Comparison of ENCODE assay signal across 9 cellular contexts in the genomic region with DNA sequence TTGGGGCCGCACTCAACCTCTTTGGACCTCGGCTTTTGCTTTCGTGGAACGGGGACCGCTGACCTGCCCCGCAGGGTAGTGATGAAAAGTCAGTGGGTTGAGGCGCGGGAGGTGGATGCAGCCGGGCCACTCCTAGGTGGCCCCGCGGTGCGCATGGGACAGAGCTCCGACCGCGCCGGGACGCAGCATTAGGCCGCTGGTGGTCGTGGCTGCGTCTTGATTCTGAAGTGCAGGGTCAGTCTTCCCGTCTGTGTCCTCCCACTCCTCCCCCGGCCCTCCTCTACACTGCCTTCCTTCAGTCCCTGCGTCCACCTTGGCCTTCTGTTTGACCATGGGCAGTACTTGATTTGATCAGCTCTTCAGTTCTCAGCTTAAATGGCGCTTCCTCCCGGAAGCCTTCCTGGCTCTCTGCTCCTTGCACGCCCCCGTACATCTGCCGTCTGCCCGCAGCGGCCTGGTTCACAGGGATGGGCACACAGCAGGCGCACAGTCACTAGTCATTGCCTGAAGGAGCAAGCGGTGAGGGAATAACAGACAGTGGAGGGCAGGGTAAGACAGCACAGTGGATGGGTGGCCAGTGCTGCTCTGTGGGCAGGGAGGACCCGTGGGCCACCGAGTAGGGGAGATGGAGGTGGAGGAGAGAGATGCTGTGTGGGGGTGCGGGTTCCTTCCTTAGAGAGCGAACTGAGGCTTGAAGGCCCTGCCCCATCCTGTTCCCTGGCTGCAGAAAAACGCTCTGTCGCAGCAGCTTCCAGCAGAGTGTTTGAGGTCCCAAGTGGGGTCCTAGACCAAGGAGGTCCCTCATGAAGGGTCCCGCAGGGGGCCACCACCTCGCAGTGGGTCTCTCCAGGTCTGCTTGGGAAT. TPM values are rescaled to one million over a fixed set of nuclear protein-coding genes. Genes with fewer than 3 reads are reported as not detected.
DNase-seq lines count a peak whose midpoint lies in the region; ATAC-seq and TF ChIP-seq lines count a peak whose summit lies in the region.
"Had no signal": no experiment of that assay in that cellular context is flagged by ENCODE, and none has a peak within 500 bp of the region (broad histone marks: within the 10 kb centered on the region; RNA-seq: fewer than 3 reads in every experiment).

No MANE protein-coding gene starts in this region.

- H3K27ac ChIP-seq in SK-N-SH (ENCODE audit: low read depth in 2 of 2, low read length in 1 of 2) (peak overlapping the region in 1 of 2 experiments; percentile 11; a peak in 1 of 4 replicates), cingulate gyrus (ENCODE audit: low read depth, low read length) (peak overlapping the region; percentile 79), lung (ENCODE audit: low read depth in 1 of 2, low read length in 1 of 2) (peak overlapping the region in 1 of 2 donors; percentile 69), suprapubic skin (peak overlapping the region; percentile 71)
- H3K27ac ChIP-seq: 22Rv1 had no signal

- no peaks in the 10 kb centered on the region for H4K20me1 ChIP-seq in SK-N-SH (ENCODE audit: insufficient read depth)

- TF ChIP-seq CTCF in SK-N-SH (IDR thresholded peaks at IDR 0.05): no peak
- TF ChIP-seq CTCF in lung (IDR thresholded peaks at IDR 0.05; ENCODE audit: control extremely low read depth, extremely low read depth): no peak
- TF ChIP-seq CTCF in suprapubic skin (IDR thresholded peaks at IDR 0.05): no peak

- peak; percentile 4; the same call in 1 of the 2 replicates for TF ChIP-seq RAD21 in SK-N-SH (IDR thresholded peaks at IDR 0.05; ENCODE audit: low read length)

- H3K9me3 ChIP-seq in SK-N-SH (no peaks in the 10 kb centered on the region), lung (ENCODE audit: control insufficient read depth in 2 of 2, insufficient read depth in 1 of 2, low read length in 1 of 2) (no peaks in the 10 kb centered on the region), suprapubic skin (no peaks in the 10 kb centered on the region)

- peak overlapping the region; percentile 50 for H3K9ac ChIP-seq in SK-N-SH

- peaks cover 0 to 14% of the 10 kb centered on the region in 2 experiments; a peak in 1 of 4 replicates for H3K4me1 ChIP-seq in SK-N-SH (ENCODE audit: control insufficient read depth in 1 of 2, insufficient read depth in 2 of 2, low read depth in 1 of 2, low read length in 1 of 2)
- H3K4me1 ChIP-seq in lung (ENCODE audit: control insufficient read depth in 2 of 2, insufficient read depth in 2 of 2, low read length in 2 of 2): peaks cover 0 to 6% of the 10 kb centered on the region in 2 donors
- peaks cover 26% of the 10 kb centered on the region for H3K4me1 ChIP-seq in suprapubic skin

- peak; percentile 75 for DNase-seq in DMS53 (lab: John Stamatoyannopoulos, UW)
- no peak for DNase-seq in DMS53 treated with DMSO at 0.1 percent for 48 hours (lab: John Stamatoyannopoulos, UW; ENCODE audit: unreplicated experiment)
- DNase-seq in SK-N-SH: peak; percentile 55
- no peak for DNase-seq in lung (ENCODE audit: low spot score)
- no peak for DNase-seq in suprapubic skin (ENCODE audit: low spot score in 2 of 2)
- no peak for DNase-seq in SKM-1 (lab: John Stamatoyannopoulos, UW; ENCODE audit: unreplicated experiment)
- no peak for DNase-seq in middle frontal gyrus (ENCODE audit: extremely low spot score, low spot score)

- no peak for ATAC-seq in lung (ENCODE audit: insufficient read depth, low FRiP score)

- peak overlapping the region; percentile 92 for H3K4me2 ChIP-seq in SK-N-SH

- no peak for TF ChIP-seq POLR2A in suprapubic skin (IDR thresholded peaks at IDR 0.05)

- CTCF ChIA-PET in SK-N-SH (lab: Yijun Ruan, JAX): interaction anchor here (1.0 kb wide), 1 partner anchor 16 kb away, joined by 3 read pairs; no protein-coding TSS in a partner anchor

- WGBS in SK-N-SH (ENCODE audit: low lambda C conversion rate): 42% methylated on average over 18 of the region's 40 CpGs
- 10 to 15% methylated on average over 40 of the region's 40 CpGs for WGBS in lung, 2 donors
- WGBS in suprapubic skin: 26% methylated on average over 37 of the region's 40 CpGs

- H3K4me3 ChIP-seq in SK-N-SH (ENCODE audit: low read depth in 2 of 2, low read length in 1 of 2) (peak overlapping the region; percentile 64 to 81), lung (peak overlapping the region; percentile 61), suprapubic skin (peak overlapping the region; percentile 76)

- H3K36me3 ChIP-seq in SK-N-SH (replicated peaks in 1 of 2; ENCODE audit: control insufficient read depth in 1 of 2, insufficient read depth in 2 of 2, low read length in 1 of 2): no peaks in the 10 kb centered on the region
- no peaks in the 10 kb centered on the region for H3K36me3 ChIP-seq in lung (ENCODE audit: control insufficient read depth in 2 of 2, insufficient read depth in 2 of 2, low read length in 2 of 2)
- no peaks in the 10 kb centered on the region for H3K36me3 ChIP-seq in suprapubic skin

- POLR2A ChIA-PET in SK-N-SH (lab: Yijun Ruan, JAX): interaction anchor here (1.4 kb wide), 1 partner anchor 10 kb away, joined by 5 read pairs; no protein-coding TSS in a partner anchor

- peak overlapping the region; percentile 98 for H2AFZ ChIP-seq in SK-N-SH (ENCODE audit: low read depth)

- no peaks in the 10 kb centered on the region for H3K9me2 ChIP-seq in SK-N-SH

- H3K27me3 ChIP-seq in SK-N-SH (ENCODE audit: insufficient read depth): no peaks in the 10 kb centered on the region
- no peaks in the 10 kb centered on the region for H3K27me3 ChIP-seq in lung (ENCODE audit: control insufficient read depth, insufficient read depth)
- no peaks in the 10 kb centered on the region for H3K27me3 ChIP-seq in suprapubic skin

- H3F3A ChIP-seq in SK-N-SH (replicated peaks; ENCODE audit: insufficient read depth): peaks cover 18% of the 10 kb centered on the region

- no peaks in the 10 kb centered on the region for H3K79me2 ChIP-seq in SK-N-SH (ENCODE audit: insufficient read depth)

- TF ChIP-seq EP300 in SK-N-SH (IDR thresholded peaks at IDR 0.05; ENCODE audit: borderline replicate concordance in 1 of 2, low read depth in 1 of 2, low read length in 1 of 2) (no peak), suprapubic skin (IDR thresholded peaks at IDR 0.05) (no peak)

TF ChIP-seq in SK-N-SH, 30 proteins besides CTCF, POLR2A, EP300 and RAD21 (continues in another document):
- TF ChIP-seq, protein P1, sequence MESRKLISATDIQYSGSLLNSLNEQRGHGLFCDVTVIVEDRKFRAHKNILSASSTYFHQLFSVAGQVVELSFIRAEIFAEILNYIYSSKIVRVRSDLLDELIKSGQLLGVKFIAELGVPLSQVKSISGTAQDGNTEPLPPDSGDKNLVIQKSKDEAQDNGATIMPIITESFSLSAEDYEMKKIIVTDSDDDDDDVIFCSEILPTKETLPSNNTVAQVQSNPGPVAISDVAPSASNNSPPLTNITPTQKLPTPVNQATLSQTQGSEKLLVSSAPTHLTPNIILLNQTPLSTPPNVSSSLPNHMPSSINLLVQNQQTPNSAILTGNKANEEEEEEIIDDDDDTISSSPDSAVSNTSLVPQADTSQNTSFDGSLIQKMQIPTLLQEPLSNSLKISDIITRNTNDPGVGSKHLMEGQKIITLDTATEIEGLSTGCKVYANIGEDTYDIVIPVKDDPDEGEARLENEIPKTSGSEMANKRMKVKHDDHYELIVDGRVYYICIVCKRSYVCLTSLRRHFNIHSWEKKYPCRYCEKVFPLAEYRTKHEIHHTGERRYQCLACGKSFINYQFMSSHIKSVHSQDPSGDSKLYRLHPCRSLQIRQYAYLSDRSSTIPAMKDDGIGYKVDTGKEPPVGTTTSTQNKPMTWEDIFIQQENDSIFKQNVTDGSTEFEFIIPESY (IDR thresholded peaks at IDR 0.05; ENCODE audit: borderline replicate concordance, low read depth): no peak
- TF ChIP-seq, protein P2, sequence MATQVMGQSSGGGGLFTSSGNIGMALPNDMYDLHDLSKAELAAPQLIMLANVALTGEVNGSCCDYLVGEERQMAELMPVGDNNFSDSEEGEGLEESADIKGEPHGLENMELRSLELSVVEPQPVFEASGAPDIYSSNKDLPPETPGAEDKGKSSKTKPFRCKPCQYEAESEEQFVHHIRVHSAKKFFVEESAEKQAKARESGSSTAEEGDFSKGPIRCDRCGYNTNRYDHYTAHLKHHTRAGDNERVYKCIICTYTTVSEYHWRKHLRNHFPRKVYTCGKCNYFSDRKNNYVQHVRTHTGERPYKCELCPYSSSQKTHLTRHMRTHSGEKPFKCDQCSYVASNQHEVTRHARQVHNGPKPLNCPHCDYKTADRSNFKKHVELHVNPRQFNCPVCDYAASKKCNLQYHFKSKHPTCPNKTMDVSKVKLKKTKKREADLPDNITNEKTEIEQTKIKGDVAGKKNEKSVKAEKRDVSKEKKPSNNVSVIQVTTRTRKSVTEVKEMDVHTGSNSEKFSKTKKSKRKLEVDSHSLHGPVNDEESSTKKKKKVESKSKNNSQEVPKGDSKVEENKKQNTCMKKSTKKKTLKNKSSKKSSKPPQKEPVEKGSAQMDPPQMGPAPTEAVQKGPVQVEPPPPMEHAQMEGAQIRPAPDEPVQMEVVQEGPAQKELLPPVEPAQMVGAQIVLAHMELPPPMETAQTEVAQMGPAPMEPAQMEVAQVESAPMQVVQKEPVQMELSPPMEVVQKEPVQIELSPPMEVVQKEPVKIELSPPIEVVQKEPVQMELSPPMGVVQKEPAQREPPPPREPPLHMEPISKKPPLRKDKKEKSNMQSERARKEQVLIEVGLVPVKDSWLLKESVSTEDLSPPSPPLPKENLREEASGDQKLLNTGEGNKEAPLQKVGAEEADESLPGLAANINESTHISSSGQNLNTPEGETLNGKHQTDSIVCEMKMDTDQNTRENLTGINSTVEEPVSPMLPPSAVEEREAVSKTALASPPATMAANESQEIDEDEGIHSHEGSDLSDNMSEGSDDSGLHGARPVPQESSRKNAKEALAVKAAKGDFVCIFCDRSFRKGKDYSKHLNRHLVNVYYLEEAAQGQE (IDR thresholded peaks at IDR 0.05; ENCODE audit: low read depth, low read length): no peak
- TF ChIP-seq YY1 (IDR thresholded peaks at IDR 0.05; ENCODE audit: low read depth) (no peak), POLR2AphosphoS5 (IDR thresholded peaks at IDR 0.05; ENCODE audit: low read depth, low read length) (no peak)

RNA-seq across cellular contexts. Expression of a gene that starts 0.7 kb away (rescaled TPM):
- polyA plus RNA-seq in SK-N-SH (2012; rRNA removed) (4.1 and 4.9 TPM in 2 replicates), lung (100 to 1,000 TPM in 1 of 2 donors, 10 to 100 TPM in 1; 29.0 to 153 TPM)
- polyA plus RNA-seq in SK-N-SH (2012; cell fraction: cytosol; rRNA removed): 2.2 and 3.0 TPM in 2 replicates
- polyA plus RNA-seq in SK-N-SH (2012; cell fraction: nucleus; rRNA removed): 5.5 and 6.4 TPM in 2 replicates
- total RNA-seq in lung (100 to 1,000 TPM in 1 of 2 donors, 10 to 100 TPM in 1; 21.3 to 115 TPM), suprapubic skin (10 to 100 TPM in 1 of 4 donors, 1 to 10 TPM in 3; 5.6 to 12.0 (median 7.9) TPM)

RNA-seq across cellular contexts. Expression of a gene that starts 41.3 kb away (rescaled TPM):
- polyA plus RNA-seq in SK-N-SH (2012; rRNA removed) (39.8 and 39.9 TPM in 2 replicates), lung (10 to 100 TPM; 24.2 to 31.0 TPM)
- polyA plus RNA-seq in SK-N-SH (2012; cell fraction: cytosol; rRNA removed): 39.9 and 41.1 TPM in 2 replicates
- 14.9 and 26.1 TPM in 2 replicates for polyA plus RNA-seq in SK-N-SH (2012; cell fraction: nucleus; rRNA removed)
- total RNA-seq in lung (10 to 100 TPM; 23.5 to 39.6 TPM), suprapubic skin (10 to 100 TPM; 18.9 to 42.1 (median 22.2) TPM)

RNA-seq across cellular contexts. Expression of a gene that starts 42.5 kb away (rescaled TPM):
- polyA plus RNA-seq in SK-N-SH (2012; rRNA removed): 41.8 and 55.4 TPM in 2 replicates
- polyA plus RNA-seq in SK-N-SH (2012; cell fraction: cytosol; rRNA removed): 46.2 and 58.1 TPM in 2 replicates
- 15.8 and 32.2 TPM in 2 replicates for polyA plus RNA-seq in SK-N-SH (2012; cell fraction: nucleus; rRNA removed)
- total RNA-seq in lung: 10 to 100 TPM; 32.1 to 37.0 TPM
- polyA plus RNA-seq in lung: 10 to 100 TPM; 20.9 to 34.6 TPM
- total RNA-seq in suprapubic skin: 10 to 100 TPM; 32.5 to 43.5 (median 35.2) TPM

Comparison
In these comparisons a context has a peak if more than half of its experiments do, and no peak if none do; other contexts are left out.
1. DNase-seq: peak in DMS53 (single experiment) and SK-N-SH (single experiment); none in DMS53 treated with DMSO at 0.1 percent for 48 hours (single experiment), lung (single experiment), suprapubic skin (0 of 2), SKM-1 (single experiment) and middle frontal gyrus (single experiment).
2. Peak in every context shown above with its lines, with median percentiles within 50 percentile points of each other: H3K4me3 ChIP-seq.